In the genomic region with DNA sequence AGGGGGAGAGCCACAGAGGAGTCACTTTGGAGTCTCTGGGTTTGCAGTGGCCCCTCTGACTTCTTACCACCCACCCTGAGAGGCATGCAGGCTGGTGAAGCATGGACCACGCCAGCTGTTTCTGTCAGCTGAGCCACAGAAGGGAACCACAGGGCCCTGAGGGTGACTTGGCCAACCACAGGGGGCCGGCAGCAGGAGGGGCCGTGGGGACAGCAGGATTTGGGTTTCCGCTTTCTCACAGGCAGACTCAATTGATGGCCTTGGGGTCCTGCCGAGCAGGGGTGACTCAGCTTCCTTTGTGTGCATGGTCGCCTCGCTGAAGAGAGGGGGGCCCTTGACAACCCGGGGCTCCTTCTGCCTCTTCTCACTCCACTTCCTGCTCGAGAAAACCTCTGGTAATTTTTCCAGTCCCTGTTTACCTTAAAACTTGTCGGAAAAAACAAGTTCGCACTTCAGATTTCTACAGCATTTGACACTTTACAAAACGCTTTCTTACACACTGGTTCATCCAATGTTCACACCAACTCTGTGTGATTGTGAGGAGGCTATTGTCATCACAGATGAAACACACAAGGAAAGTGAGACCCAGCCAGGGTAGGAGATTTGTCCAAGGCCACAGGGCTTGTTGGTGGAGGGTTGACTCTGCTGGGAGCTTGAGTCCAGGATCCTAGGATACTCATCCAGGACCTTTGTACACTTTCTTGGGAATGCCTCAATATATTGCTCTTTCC, we compare ENCODE assay signal across 8 cellular contexts.
A peak's percentile ranks its signal among the peaks of the same experiment; 100 is the strongest.
DNase-seq lines count a peak whose midpoint lies in the region; ATAC-seq and TF ChIP-seq lines count a peak whose summit lies in the region.

No MANE protein-coding gene starts in this region.

- H3K4me2 ChIP-seq in osteoblast (ENCODE audit: insufficient read depth, low read length), result peak overlapping the region; percentile 16

- no peaks in the 10 kb centered on the region for H3K9me3 ChIP-seq in osteoblast (ENCODE audit: low read depth, low read length)

- H2AFZ ChIP-seq in osteoblast (ENCODE audit: low read length), result peak overlapping the region; percentile 60

- H4K20me1 ChIP-seq in osteoblast (ENCODE audit: insufficient read depth, low read length), result no peaks in the 10 kb centered on the region

- H3K27me3 Mint-ChIP-seq in activated T-cell treated with anti-CD3 and anti-CD28 coated beads, Interleukin-2, amount 50 U/mL, for 4 hours (ENCODE audit: low read depth), result peaks cover 1% of the 10 kb centered on the region

- ATAC-seq in GM21529 (IDR thresholded peaks at IDR 0.05; ENCODE audit: unreplicated experiment), result peak; percentile 89
- peak; percentile 60 to 79 for ATAC-seq in activated T-cell treated with anti-CD3 and anti-CD28 coated beads, Interleukin-2, amount 50 U/mL, for 4 hours

- peaks cover 4% of the 10 kb centered on the region for H3K9me3 Mint-ChIP-seq in activated T-cell treated with anti-CD3 and anti-CD28 coated beads, Interleukin-2, amount 50 U/mL, for 4 hours

- DNase-seq in GM06990 (ENCODE audit: extremely low read depth, insufficient read length), result peak; percentile 87
- peak; percentile 91 for DNase-seq in HT1080 (ENCODE audit: low read depth)
- DNase-seq in activated T-cell treated with anti-CD3 and anti-CD28 coated beads, Interleukin-2, amount 50 U/mL, for 4 hours, result peak; percentile 9
- no peak for DNase-seq in osteoblast (ENCODE audit: insufficient read length, low spot score, missing footprints)
- DNase-seq in epidermal melanocyte (ENCODE audit: insufficient read length, low spot score), result no peak
- no peak for DNase-seq in globus pallidus (ENCODE audit: low spot score)
- DNase-seq in ACHN, result no peak

- H3K4me1 ChIP-seq in osteoblast (ENCODE audit: insufficient read depth, low read length), result peaks cover 22% of the 10 kb centered on the region

- H3K36me3 Mint-ChIP-seq in activated T-cell treated with anti-CD3 and anti-CD28 coated beads, Interleukin-2, amount 50 U/mL, for 4 hours (ENCODE audit: insufficient read depth), result peaks cover 2% of the 10 kb centered on the region

- in situ Hi-C loops in ACHN (cut with HindIII; ENCODE audit: low pct_ligation_motif_present, low pct_unique_long_range_greater_than_20kb, low sequenced_read_pairs), result no loop called here

- H3K79me2 ChIP-seq in osteoblast (ENCODE audit: insufficient read depth, low read length), result no peaks in the 10 kb centered on the region

- H3K27ac ChIP-seq in osteoblast (ENCODE audit: low read depth, low read length), result no peak overlapping the region

- H3K36me3 ChIP-seq in GM06990 (ENCODE audit: control insufficient read depth, insufficient read depth, low read length) (no peaks in the 10 kb centered on the region), osteoblast (ENCODE audit: insufficient read depth, low read length) (no peaks in the 10 kb centered on the region)

- no peak for TF ChIP-seq CTCF in GM06990 (IDR thresholded peaks at IDR 0.05; ENCODE audit: insufficient read depth, low read length, poor library complexity, severe bottlenecking)
- TF ChIP-seq CTCF in osteoblast (IDR thresholded peaks at IDR 0.05; ENCODE audit: extremely low read depth, low read depth, low read length), result no peak

- no peak overlapping the region for H3K4me3 Mint-ChIP-seq in activated T-cell treated with anti-CD3 and anti-CD28 coated beads, Interleukin-2, amount 50 U/mL, for 4 hours

- H3K27me3 ChIP-seq in GM06990 (replicated peaks; ENCODE audit: control insufficient read depth, insufficient read depth, low read length), result no peaks in the 10 kb centered on the region
- H3K27me3 ChIP-seq in osteoblast (ENCODE audit: insufficient read depth, low read length), result no peaks in the 10 kb centered on the region

- H3K4me1 Mint-ChIP-seq in activated T-cell treated with anti-CD3 and anti-CD28 coated beads, Interleukin-2, amount 50 U/mL, for 4 hours (ENCODE audit: low read depth), result peaks cover 23% of the 10 kb centered on the region

- H3K4me3 ChIP-seq in GM06990 (replicated peaks; ENCODE audit: low read depth, low read length) (no peak overlapping the region), osteoblast (ENCODE audit: insufficient read depth, low read length) (no peak overlapping the region)

Comparison
In these comparisons a context has a peak if more than half of its experiments do, and no peak if none do; other contexts are left out.
1. DNase-seq: peak in GM06990 (single experiment), HT1080 (single experiment) and activated T-cell treated with anti-CD3 and anti-CD28 coated beads, Interleukin-2, amount 50 U/mL, for 4 hours (single experiment); none in osteoblast (single experiment), epidermal melanocyte (single experiment), globus pallidus (single experiment) and ACHN (single experiment).